Comparison of ENCODE assay signal across 15 cellular contexts in the genomic region with DNA sequence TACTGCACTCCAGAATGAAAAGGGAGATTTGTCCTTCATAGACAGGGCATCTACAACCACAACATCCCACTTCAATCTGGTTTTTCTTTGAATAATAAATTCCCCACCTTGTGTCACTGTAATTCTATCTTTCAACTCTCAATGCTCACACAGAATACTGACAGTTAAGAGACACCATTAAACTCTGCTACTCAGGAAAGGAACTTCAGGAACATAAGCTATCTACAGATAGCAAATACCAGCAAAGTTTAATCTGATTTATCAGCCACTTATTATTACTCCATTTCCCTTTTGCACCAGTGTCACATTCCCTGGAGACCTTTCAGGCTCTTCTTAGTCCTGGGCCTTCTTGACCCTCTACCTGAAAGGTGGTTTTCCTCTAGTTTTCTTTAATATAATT.
DNase-seq lines count a peak whose midpoint lies in the region; ATAC-seq and TF ChIP-seq lines count a peak whose summit lies in the region.
"Had no signal": no experiment of that assay in that cellular context is flagged by ENCODE, and none has a peak within 500 bp of the region (broad histone marks: within the 10 kb centered on the region; RNA-seq: fewer than 3 reads in every experiment).

No MANE protein-coding gene starts in this region.

- peak overlapping the region; percentile 12 for H3K27ac Mint-ChIP-seq in T-helper 2 cell treated with Interferon-gamma antibody and Interleukin-4, amounts not matched to agents 5 μg/mL and 100 μg/mL, for 36 hours
- H3K27ac Mint-ChIP-seq in CD8-positive, alpha-beta memory T cell, result peak overlapping the region in 7 of 8 donors; percentile 10 to 100 (median 68)
- peak overlapping the region; percentile 23 to 100 for H3K27ac Mint-ChIP-seq in natural killer cell
- H3K27ac Mint-ChIP-seq: B cell had no signal

- no peak overlapping the region for H3K14ac ChIP-seq in mesenchymal stem cell (ENCODE audit: low read length in 2 of 2)

- no TSS peak for BruUV-seq in OCI-LY7 (replicated peaks; lab: Mats Ljungman, UMichigan)

- CTCF ChIA-PET in CD8-positive, alpha-beta memory T cell (lab: Charles Lee), result interaction anchor here (0.6 to 1.4 kb wide), 3 partner anchors 26 to 552 kb away, joined by 3 read pairs; no protein-coding TSS in a partner anchor
- CTCF ChIA-PET in OCI-LY7 (lab: Charles Lee; ENCODE audit: unreplicated experiment), result no interaction called here

- no peak for ATAC-seq in natural killer cell
- ATAC-seq: HCT116 had no signal

- H3K79me1 ChIP-seq in mesenchymal stem cell (replicated peaks; ENCODE audit: low read length, poor library complexity, severe bottlenecking), result no peaks in the 10 kb centered on the region

- H3K27me3 ChIP-seq in CD8-positive, alpha-beta memory T cell (ENCODE audit: insufficient read depth, low read length, poor library complexity, severe bottlenecking), result no peaks in the 10 kb centered on the region
- no peaks in the 10 kb centered on the region for H3K27me3 ChIP-seq in mesenchymal stem cell (ENCODE audit: control insufficient read depth in 1 of 2, insufficient read depth in 1 of 2, low read length in 2 of 2)

- no peak for DNase-seq in T-helper 2 cell treated with Interferon-gamma antibody and Interleukin-4, amounts not matched to agents 5 μg/mL and 100 μg/mL, for 36 hours (ENCODE audit: low spot score)
- DNase-seq in T-helper 2 cell (no peak), OCI-LY7 (ENCODE audit: low spot score) (no peak), natural killer cell (no peak), mesenchymal stem cell (no peak), ureter (ENCODE audit: low spot score) (no peak), erythroblast (lab: John Stamatoyannopoulos, UW) (no peak)
- no peak for DNase-seq in CD8-positive, alpha-beta memory T cell
- DNase-seq: 8988T, GOT3, NCI-H187, SHP77 had no signal

- no peak overlapping the region for H3K23ac ChIP-seq in mesenchymal stem cell (ENCODE audit: low read length in 2 of 2)

- H2AFZ ChIP-seq in OCI-LY7 (ENCODE audit: low read length) (no peak overlapping the region), mesenchymal stem cell (ENCODE audit: low read depth, low read length) (no peak overlapping the region)

- H2BK120ac ChIP-seq in mesenchymal stem cell (ENCODE audit: low read depth, low read length), result no peak overlapping the region

- no peak overlapping the region for H3K4ac ChIP-seq in mesenchymal stem cell (ENCODE audit: low read depth in 1 of 2, low read length in 2 of 2)

- no peaks in the 10 kb centered on the region for H3K27me3 Mint-ChIP-seq in T-helper 2 cell treated with Interferon-gamma antibody and Interleukin-4, amounts not matched to agents 5 μg/mL and 100 μg/mL, for 36 hours (ENCODE audit: low read depth)
- no peaks in the 10 kb centered on the region for H3K27me3 Mint-ChIP-seq in CD8-positive, alpha-beta memory T cell
- no peaks in the 10 kb centered on the region for H3K27me3 Mint-ChIP-seq in natural killer cell (ENCODE audit: low read depth in 2 of 2)
- H3K27me3 Mint-ChIP-seq: B cell had no signal

- no peaks in the 10 kb centered on the region for H4K20me1 ChIP-seq in OCI-LY7 (ENCODE audit: insufficient read depth, low read length)

- POLR2A ChIA-PET in CD8-positive, alpha-beta memory T cell (lab: Charles Lee), result no interaction called here
- POLR2A ChIA-PET in OCI-LY7 (lab: Charles Lee), result interaction anchor here (0.7 to 8.7 kb wide), 4 partner anchors 11 to 78 kb away, joined by 3 to 122 read pairs (median 3); no protein-coding TSS in a partner anchor

- intact Hi-C loops in OCI-LY7 (cut with micrococcal nuclease; ENCODE audit: unreplicated experiment), result loop anchor here (2.0 to 5.0 kb wide), 3 partner anchors 59 to 150 kb away; a partner anchor contains a TSS
- intact Hi-C loops in natural killer cell (cut with micrococcal nuclease), result no loop called here

- peaks cover 68% of the 10 kb centered on the region for H3K4me1 Mint-ChIP-seq in T-helper 2 cell treated with Interferon-gamma antibody and Interleukin-4, amounts not matched to agents 5 μg/mL and 100 μg/mL, for 36 hours (ENCODE audit: low read depth)
- H3K4me1 Mint-ChIP-seq in CD8-positive, alpha-beta memory T cell, result peaks cover 54 to 66% (median 64%) of the 10 kb centered on the region in 3 donors
- peaks cover 46 to 52% of the 10 kb centered on the region in 2 donors for H3K4me1 Mint-ChIP-seq in natural killer cell

- peaks cover 43% of the 10 kb centered on the region for H3K4me1 ChIP-seq in CD8-positive, alpha-beta memory T cell (ENCODE audit: insufficient read depth, low read length)
- peaks cover 82% of the 10 kb centered on the region for H3K4me1 ChIP-seq in OCI-LY7 (ENCODE audit: insufficient read depth, low read length, poor library complexity, severe bottlenecking)
- H3K4me1 ChIP-seq in mesenchymal stem cell (ENCODE audit: control insufficient read depth, insufficient read depth, low read depth, low read length), result peaks cover 12% of the 10 kb centered on the region

- no peak overlapping the region for H2BK15ac ChIP-seq in mesenchymal stem cell (ENCODE audit: low read depth, poor library complexity, severe bottlenecking)

- H3K36me3 ChIP-seq in CD8-positive, alpha-beta memory T cell (ENCODE audit: insufficient read depth, low read length), result no peaks in the 10 kb centered on the region
- H3K36me3 ChIP-seq in OCI-LY7 (ENCODE audit: insufficient read depth, low read length), result no peaks in the 10 kb centered on the region
- H3K36me3 ChIP-seq in mesenchymal stem cell (ENCODE audit: control insufficient read depth in 1 of 2, insufficient read depth in 2 of 2, low read depth in 1 of 2, low read length in 2 of 2), result no peaks in the 10 kb centered on the region

- H2AK5ac ChIP-seq in mesenchymal stem cell (ENCODE audit: low read length, severe bottlenecking), result no peak overlapping the region

- H3K36me3 Mint-ChIP-seq in T-helper 2 cell treated with Interferon-gamma antibody and Interleukin-4, amounts not matched to agents 5 μg/mL and 100 μg/mL, for 36 hours (ENCODE audit: low read depth), result peaks cover 4% of the 10 kb centered on the region
- no peaks in the 10 kb centered on the region for H3K36me3 Mint-ChIP-seq in CD8-positive, alpha-beta memory T cell
- peaks cover 6% of the 10 kb centered on the region for H3K36me3 Mint-ChIP-seq in natural killer cell

- H3K9me2 ChIP-seq in OCI-LY7 (ENCODE audit: insufficient read depth, low read length), result no peaks in the 10 kb centered on the region

- H3K9me3 ChIP-seq in CD8-positive, alpha-beta memory T cell (ENCODE audit: low read length), result no peaks in the 10 kb centered on the region
- H3K9me3 ChIP-seq in OCI-LY7 (ENCODE audit: low read length) (no peaks in the 10 kb centered on the region), mesenchymal stem cell (ENCODE audit: control insufficient read depth, low read length) (no peaks in the 10 kb centered on the region)

- H3K18ac ChIP-seq in mesenchymal stem cell (ENCODE audit: low read depth in 1 of 2, low read length in 2 of 2), result no peak overlapping the region

- H3K27ac ChIP-seq in CD8-positive, alpha-beta memory T cell (ENCODE audit: low read depth, low read length), result no peak overlapping the region
- H3K27ac ChIP-seq in OCI-LY7 (ENCODE audit: low read depth, low read length, poor library complexity, severe bottlenecking) (no peak overlapping the region), mesenchymal stem cell (ENCODE audit: low read length, poor library complexity, severe bottlenecking) (no peak overlapping the region)
- H3K27ac ChIP-seq: SK-N-MC had no signal

- H3K4me3 ChIP-seq in CD8-positive, alpha-beta memory T cell (ENCODE audit: low read length), result no peak overlapping the region
- H3K4me3 ChIP-seq in OCI-LY7 (ENCODE audit: low read depth, low read length, poor library complexity, severe bottlenecking), result no peak overlapping the region
- no peak overlapping the region for H3K4me3 ChIP-seq in mesenchymal stem cell (ENCODE audit: insufficient read depth in 1 of 2, low read depth in 1 of 2, low read length in 2 of 2)
- H3K4me3 ChIP-seq: SK-N-MC had no signal

- no peak overlapping the region for H3K4me3 Mint-ChIP-seq in T-helper 2 cell treated with Interferon-gamma antibody and Interleukin-4, amounts not matched to agents 5 μg/mL and 100 μg/mL, for 36 hours
- H3K4me3 Mint-ChIP-seq in CD8-positive, alpha-beta memory T cell, result peak overlapping the region in 1 of 7 donors; percentile 39
- H3K4me3 Mint-ChIP-seq in natural killer cell, result no peak overlapping the region
- H3K4me3 Mint-ChIP-seq: B cell had no signal

- H3K4me2 ChIP-seq in OCI-LY7 (ENCODE audit: low read length) (peak overlapping the region; percentile 83; the same call in 1 of the 2 replicates), mesenchymal stem cell (ENCODE audit: low read length, poor library complexity, severe bottlenecking) (no peak overlapping the region)

- H3K9me3 Mint-ChIP-seq in T-helper 2 cell treated with Interferon-gamma antibody and Interleukin-4, amounts not matched to agents 5 μg/mL and 100 μg/mL, for 36 hours, result peaks cover 4% of the 10 kb centered on the region
- H3K9me3 Mint-ChIP-seq in CD8-positive, alpha-beta memory T cell, result no peaks in the 10 kb centered on the region
- no peaks in the 10 kb centered on the region for H3K9me3 Mint-ChIP-seq in natural killer cell

- H3K9ac ChIP-seq in mesenchymal stem cell (ENCODE audit: low read length), result no peak overlapping the region

- H4K8ac ChIP-seq in mesenchymal stem cell (ENCODE audit: low read length), result no peak overlapping the region

- H2BK5ac ChIP-seq in mesenchymal stem cell (ENCODE audit: low read depth, low read length, poor library complexity, severe bottlenecking), result no peak overlapping the region

- H4K91ac ChIP-seq in mesenchymal stem cell (ENCODE audit: low read length), result no peak overlapping the region

- no peak overlapping the region for H2BK12ac ChIP-seq in mesenchymal stem cell (ENCODE audit: low read length in 2 of 2)

- H3K79me2 ChIP-seq in OCI-LY7 (ENCODE audit: insufficient read depth, low read depth, low read length), result no peaks in the 10 kb centered on the region

- TF ChIP-seq CTCF in OCI-LY7 (conservative IDR thresholded peaks at IDR 0.05; ENCODE audit: low read length) (no peak), natural killer cell (IDR thresholded peaks at IDR 0.05) (no peak)

- no peak for TF ChIP-seq POLR2A in erythroblast (IDR thresholded peaks at IDR 0.05; ENCODE audit: low read length)

Comparison
In these comparisons a context has a peak if more than half of its experiments do, and no peak if none do; other contexts are left out.
1. H3K27ac Mint-ChIP-seq: peak in every context shown above with its lines; median percentile 68 in CD8-positive, alpha-beta memory T cell; 62 in natural killer cell; 12 in T-helper 2 cell treated with Interferon-gamma antibody and Interleukin-4, amounts not matched to agents 5 μg/mL and 100 μg/mL, for 36 hours.